24 cellular contexts compared by ENCODE assay signal in the genomic region with DNA sequence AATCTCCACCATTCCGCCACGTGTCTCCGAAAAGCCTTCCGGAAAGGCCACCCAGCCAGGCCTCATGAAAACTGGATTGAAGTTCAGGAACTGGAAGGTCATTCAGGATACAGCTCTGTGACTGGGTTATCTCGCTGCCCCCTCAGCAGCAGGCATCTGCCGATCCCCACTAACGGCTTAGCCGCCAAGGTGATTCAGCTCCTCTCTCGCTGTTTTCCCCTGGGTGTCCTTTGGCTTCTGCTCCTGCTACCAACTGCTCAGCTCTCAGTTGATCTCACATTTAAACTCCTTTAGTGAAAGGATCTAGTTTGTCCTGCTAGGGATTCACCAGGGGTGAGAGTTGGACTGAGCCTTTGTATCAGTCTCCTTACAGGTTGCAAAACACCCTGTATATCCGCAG. TPM values are rescaled to one million over a fixed set of nuclear protein-coding genes. Genes with fewer than 3 reads are reported as not detected.
"Had no signal": no experiment of that assay in that cellular context is flagged by ENCODE, and none has a peak within 500 bp of the region (broad histone marks: within the 10 kb centered on the region; RNA-seq: fewer than 3 reads in every experiment).

No MANE protein-coding gene starts in this region.

- H3K27ac Mint-ChIP-seq: activated CD8-positive, alpha-beta T cell treated with anti-CD3 and anti-CD28 coated beads, Interleukin-2, amount 10 ng/mL, durations not matched to agents 7 days and 5 days; activated naive CD4-positive, alpha-beta T cell treated with anti-CD3 and anti-CD28 coated beads, Interleukin-2, amount 50 U/mL, for 72 hours; immature natural killer cell; naive thymus-derived CD8-positive, alpha-beta T cell; stimulated activated effector memory CD8-positive, alpha-beta T cell treated with anti-CD3 and anti-CD28 coated beads, Interleukin-12 subunit alpha, Interleukin-12 subunit beta, amount 100 ng/mL, for 72 hours had no signal

- H3K36me3 Mint-ChIP-seq: naive thymus-derived CD8-positive, alpha-beta T cell; stimulated activated effector memory CD8-positive, alpha-beta T cell treated with anti-CD3 and anti-CD28 coated beads, Interleukin-12 subunit alpha, Interleukin-12 subunit beta, amount 100 ng/mL, for 72 hours had no signal

- DNase-seq: activated CD4-positive, alpha-beta T cell treated with anti-CD3 and anti-CD28 coated beads for 1 hour; activated CD4-positive, alpha-beta T cell treated with anti-CD3 and anti-CD28 coated beads, Interleukin-2, amount 50 U/mL, for 1 hour; activated CD8-positive, alpha-beta T cell treated with anti-CD3 and anti-CD28 coated beads, Interleukin-2, amount 10 ng/mL, durations not matched to agents 7 days and 5 days; activated gamma-delta T cell treated with Interleukin-2 at 50 U/mL for 16 hours; activated T-cell treated with anti-CD3 and anti-CD28 coated beads, Interleukin-2, amount 50 U/mL, for 1 hour; central memory CD4-positive, alpha-beta T cell; effector CD8-positive, alpha-beta T cell; erythroblast; foreskin fibroblast; immature natural killer cell; left lung; naive thymus-derived CD8-positive, alpha-beta T cell; small intestine; stimulated activated CD4-positive, alpha-beta T cell treated with anti-CD3 and anti-CD28 coated beads, Interleukin-2, amount 100 ng/mL, for 24 hours; stimulated activated naive CD8-positive, alpha-beta T cell treated with anti-CD3 and anti-CD28 coated beads, Interleukin-15, amount 100 ng/mL, for 72 hours; tibial artery; WERI-Rb-1 had no signal

- H3K4me3 Mint-ChIP-seq: activated CD8-positive, alpha-beta T cell treated with anti-CD3 and anti-CD28 coated beads, Interleukin-2, amount 10 ng/mL, durations not matched to agents 7 days and 5 days; immature natural killer cell; naive thymus-derived CD8-positive, alpha-beta T cell; stimulated activated effector memory CD8-positive, alpha-beta T cell treated with anti-CD3 and anti-CD28 coated beads, Interleukin-12 subunit alpha, Interleukin-12 subunit beta, amount 100 ng/mL, for 72 hours; stimulated activated naive CD8-positive, alpha-beta T cell treated with anti-CD3 and anti-CD28 coated beads, Interleukin-15, amount 100 ng/mL, for 72 hours had no signal

- H3K9me3 Mint-ChIP-seq: activated naive CD4-positive, alpha-beta T cell treated with anti-CD3 and anti-CD28 coated beads, Interleukin-2, amount 50 U/mL, for 72 hours; stimulated activated effector memory CD8-positive, alpha-beta T cell treated with anti-CD3 and anti-CD28 coated beads, Interleukin-12 subunit alpha, Interleukin-12 subunit beta, amount 100 ng/mL, for 72 hours; stimulated activated naive CD8-positive, alpha-beta T cell treated with anti-CD3 and anti-CD28 coated beads, Interleukin-15, amount 100 ng/mL, for 72 hours had no signal

RNA-seq across cellular contexts. Expression of a gene that starts 2.2 kb away (rescaled TPM):
- total RNA-seq: activated CD8-positive, alpha-beta T cell treated with anti-CD3 and anti-CD28 coated beads, Interleukin-2, amount 10 ng/mL, durations not matched to agents 7 days and 5 days; activated naive CD4-positive, alpha-beta T cell treated with anti-CD3 and anti-CD28 coated beads, Interleukin-2, amount 50 U/mL, for 72 hours; ascending aorta; dermis blood vessel endothelial cell; glomerular endothelial cell; left lung; lung; naive thymus-derived CD8-positive, alpha-beta T cell; sciatic nerve had no signal
